In genomic region chr13:46903748-46904147, GRCh38 we compare ENCODE assay signal across 26 cellular contexts. TPM values are rescaled to one million over a fixed set of nuclear protein-coding genes. Genes with fewer than 3 reads are reported as not detected.
A peak's percentile ranks its signal among the peaks of the same experiment; 100 is the strongest.
DNase-seq lines count a peak whose midpoint lies in the region; ATAC-seq and TF ChIP-seq lines count a peak whose summit lies in the region.
"Had no signal": no experiment of that assay in that cellular context is flagged by ENCODE, and none has a peak within 500 bp of the region (broad histone marks: within the 10 kb centered on the region; RNA-seq: fewer than 3 reads in every experiment).

No MANE protein-coding gene starts in this region.

- H3K27ac ChIP-seq in RWPE1 (no peak overlapping the region), uterus (peak overlapping the region; percentile 3 to 39)

- no peak for TF ChIP-seq CTCF in RWPE1 (conservative IDR thresholded peaks at IDR 0.05; ENCODE audit: low read depth)
- no peak for TF ChIP-seq CTCF in fibroblast of mammary gland (conservative IDR thresholded peaks at IDR 0.05; ENCODE audit: control insufficient read depth, insufficient read depth, low read depth, low read length)
- no peak for TF ChIP-seq CTCF in uterus (IDR thresholded peaks at IDR 0.05)

- no peaks in the 10 kb centered on the region for H3K36me3 ChIP-seq in uterus

- H3K9me3 ChIP-seq in uterus = no peaks in the 10 kb centered on the region

- ATAC-seq in GM18520 (IDR thresholded peaks at IDR 0.05; ENCODE audit: unreplicated experiment) (peak; percentile 43), HG03342 (IDR thresholded peaks at IDR 0.05; ENCODE audit: unreplicated experiment) (no peak)
- ATAC-seq: sciatic nerve had no signal

- H3K4me3 ChIP-seq in fibroblast of mammary gland (ENCODE audit: control insufficient read depth, low read depth, low read length) (no peak overlapping the region), uterus (no peak overlapping the region)
- H3K4me3 ChIP-seq: dorsolateral prefrontal cortex had no signal

- H3K4me1 ChIP-seq in uterus = no peaks in the 10 kb centered on the region

- intact Hi-C loops in uterus (cut with DNase I; ENCODE audit: low total_unique reads) = no loop called here

- CTCF ChIA-PET in RWPE1 (lab: Yijun Ruan, JAX) = no interaction called here

- DNase-seq in RWPE1 (ENCODE audit: low spot score) = peak; percentile 13
- DNase-seq in fibroblast of mammary gland (ENCODE audit: low read depth) = peak; percentile 47
- no peak for DNase-seq in uterus
- no peak for DNase-seq in NCI-H524 treated with DMSO at 0.1 percent for 48 hours (lab: John Stamatoyannopoulos, UW)
- no peak for DNase-seq in erythroblast (lab: John Stamatoyannopoulos, UW)
- DNase-seq: activated naive CD4-positive, alpha-beta T cell; activated T-cell treated with anti-CD3 and anti-CD28 coated beads, Interleukin-2, amount 50 U/mL, for 24 hours; AML-193; amniotic stem cell; caudate nucleus; DMS53; dorsolateral prefrontal cortex; H9; immature natural killer cell; KBM-7; NCI-H146; NCI-H2171 treated with DMSO at 0.1 percent for 48 hours; NCI-H748 treated with DMSO at 0.1 percent for 48 hours; nephron progenitor cell; SHP77; substantia nigra; T-helper 1 cell had no signal

- POLR2A ChIA-PET in RWPE1 (lab: Yijun Ruan, JAX; ENCODE audit: low non-redundant PET) = no interaction called here

- no peaks in the 10 kb centered on the region for H3K27me3 ChIP-seq in uterus
- H3K27me3 ChIP-seq: dorsolateral prefrontal cortex had no signal

- TF ChIP-seq POLR2A in uterus (IDR thresholded peaks at IDR 0.05) = no peak
- no peak for TF ChIP-seq POLR2A in erythroblast (IDR thresholded peaks at IDR 0.05; ENCODE audit: low read length)

RNA-seq across cellular contexts. Expression of gene HTR2A, which starts 6.9 kb away (rescaled TPM):
- 1 to 10 TPM in 2 of 4 donors, under 1 TPM in 2; 0.29 to 5.1 (median 1.5) TPM for total RNA-seq in uterus
- total RNA-seq: endothelial cell of umbilical vein, H9 had no signal

Comparison
In these comparisons a context has a peak if more than half of its experiments do, and no peak if none do; other contexts are left out.
1. DNase-seq: peak in RWPE1 (single experiment) and fibroblast of mammary gland (single experiment); none in uterus (0 of 2), NCI-H524 treated with DMSO at 0.1 percent for 48 hours (single experiment) and erythroblast (0 of 2).